21 cellular contexts compared by ENCODE assay signal in the genomic region with DNA sequence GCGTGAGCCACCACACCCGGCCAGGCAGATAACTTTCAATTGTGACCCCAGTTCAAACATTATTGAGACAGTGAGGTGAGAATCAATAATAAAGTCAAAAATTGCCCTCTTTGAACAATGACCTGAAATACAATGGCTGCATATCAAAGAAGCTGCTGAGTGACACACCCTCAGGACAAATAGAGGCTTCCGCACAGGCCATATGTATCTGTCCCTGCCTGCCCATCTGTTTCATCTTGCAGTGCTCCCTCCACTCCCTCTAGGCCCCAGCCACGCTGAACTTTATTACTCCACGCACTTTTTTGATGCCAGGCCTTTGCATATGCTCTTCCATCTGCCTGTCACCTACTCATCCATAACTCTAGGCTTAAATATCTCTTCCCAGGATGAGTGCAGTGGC. TPM values are rescaled to one million over a fixed set of nuclear protein-coding genes. Genes with fewer than 3 reads are reported as not detected.
A peak's percentile ranks its signal among the peaks of the same experiment; 100 is the strongest.
DNase-seq lines count a peak whose midpoint lies in the region; ATAC-seq, FAIRE-seq and TF ChIP-seq lines count a peak whose summit lies in the region.
"Had no signal": no experiment of that assay in that cellular context is flagged by ENCODE, and none has a peak within 500 bp of the region (broad histone marks: within the 10 kb centered on the region; RNA-seq: fewer than 3 reads in every experiment).

No MANE protein-coding gene starts in this region.

- H3K4me2 ChIP-seq in HepG2 (ENCODE audit: low read depth, low read length) (no peak overlapping the region), astrocyte (ENCODE audit: low read length) (no peak overlapping the region), mesenchymal stem cell (ENCODE audit: low read length, poor library complexity, severe bottlenecking) (no peak overlapping the region)
- H3K4me2 ChIP-seq: KMS-11 had no signal

- POLR2A ChIA-PET in HepG2 (lab: Yijun Ruan, JAX) = no interaction called here

- peak overlapping the region in 1 of 2 experiments; percentile 52 for H3K4ac ChIP-seq in mesenchymal stem cell (ENCODE audit: low read depth in 1 of 2, low read length in 2 of 2)

- H4K8ac ChIP-seq in mesenchymal stem cell (ENCODE audit: low read length) = no peak overlapping the region

- intact Hi-C loops in HepG2 (cut with micrococcal nuclease; ENCODE audit: unreplicated experiment) = no loop called here
- intact Hi-C loops in right lobe of liver (cut with DNase I) = no loop called here
- intact Hi-C loops in vagina (cut with DNase I) = no loop called here
- intact Hi-C loops in tibial artery (cut with DNase I; ENCODE audit: low total_unique reads) = no loop called here

- no peak overlapping the region for H3K18ac ChIP-seq in mesenchymal stem cell (ENCODE audit: low read depth in 1 of 2, low read length in 2 of 2)

- no peaks in the 10 kb centered on the region for H3K9me3 ChIP-seq in HepG2 (ENCODE audit: low read length)
- H3K9me3 ChIP-seq in right lobe of liver = no peaks in the 10 kb centered on the region
- H3K9me3 ChIP-seq in astrocyte (ENCODE audit: insufficient read depth, low read depth, low read length) = no peaks in the 10 kb centered on the region
- no peaks in the 10 kb centered on the region for H3K9me3 ChIP-seq in mesenchymal stem cell (ENCODE audit: control insufficient read depth, low read length)
- no peaks in the 10 kb centered on the region for H3K9me3 ChIP-seq in vagina
- H3K9me3 ChIP-seq in tibial artery = no peaks in the 10 kb centered on the region

- H3K4me3 ChIP-seq in HepG2 (replicated peaks in 1 of 3; ENCODE audit: insufficient read depth in 1 of 3, low read depth in 2 of 3, low read length in 3 of 3) = no peak overlapping the region
- no peak overlapping the region for H3K4me3 ChIP-seq in right lobe of liver
- H3K4me3 ChIP-seq in astrocyte (ENCODE audit: insufficient read depth, low read depth, low read length) = no peak overlapping the region
- H3K4me3 ChIP-seq in mesenchymal stem cell (ENCODE audit: insufficient read depth in 1 of 2, low read depth in 1 of 2, low read length in 2 of 2) = no peak overlapping the region
- no peak overlapping the region for H3K4me3 ChIP-seq in vagina
- no peak overlapping the region for H3K4me3 ChIP-seq in tibial artery

- no peaks in the 10 kb centered on the region for H3K9me3 Mint-ChIP-seq in astrocyte (ENCODE audit: unreplicated experiment)

- peaks cover 31% of the 10 kb centered on the region for H3K4me1 ChIP-seq in HepG2 (ENCODE audit: insufficient read depth, low read length)
- H3K4me1 ChIP-seq in right lobe of liver = peaks cover 0 to 7% (median 0%) of the 10 kb centered on the region in 4 donors
- H3K4me1 ChIP-seq in astrocyte (ENCODE audit: insufficient read depth, low read length) = peaks cover 35% of the 10 kb centered on the region
- H3K4me1 ChIP-seq in mesenchymal stem cell (ENCODE audit: control insufficient read depth, insufficient read depth, low read depth, low read length) = peaks cover 16% of the 10 kb centered on the region
- H3K4me1 ChIP-seq in vagina = peaks cover 19% of the 10 kb centered on the region
- H3K4me1 ChIP-seq in tibial artery = peaks cover 5 to 15% (median 14%) of the 10 kb centered on the region in 4 donors

- FAIRE-seq in HepG2 (lab: Jason Lieb, UNC) = no peak
- no peak for FAIRE-seq in astrocyte (lab: Jason Lieb, UNC)
- FAIRE-seq: H1 had no signal

- H3K27me3 Mint-ChIP-seq in astrocyte (ENCODE audit: low read depth, unreplicated experiment) = no peaks in the 10 kb centered on the region
- H3K27me3 Mint-ChIP-seq: B cell; CD4-positive, CD25-positive, alpha-beta regulatory T cell had no signal

- TF ChIP-seq CTCF in HepG2 (CRISPR knock-in tag; IDR thresholded peaks at IDR 0.05) = no peak
- no peak for TF ChIP-seq CTCF in right lobe of liver (IDR thresholded peaks at IDR 0.05)
- TF ChIP-seq CTCF in astrocyte (IDR thresholded peaks at IDR 0.05; ENCODE audit: insufficient read depth, low read depth, low read length) = no peak
- no peak for TF ChIP-seq CTCF in vagina (IDR thresholded peaks at IDR 0.05)
- TF ChIP-seq CTCF in tibial artery (IDR thresholded peaks at IDR 0.05) = no peak

- no peak overlapping the region for H2BK5ac ChIP-seq in mesenchymal stem cell (ENCODE audit: low read depth, low read length, poor library complexity, severe bottlenecking)

- WGBS in HepG2 (ENCODE audit: low lambda C conversion rate) = 23% methylated on average over 5 of the region's 5 CpGs
- WGBS in right lobe of liver (ENCODE audit: insufficient coverage, low coverage, low lambda C conversion rate, missing lambda C conversion rate) = 81% methylated on average over 5 of the region's 5 CpGs
- 92% methylated on average over 5 of the region's 5 CpGs for whole genome bisulfite sequencing in mesenchymal stem cell

- TF ChIP-seq POLR2A in HepG2 (IDR thresholded peaks at IDR 0.05; ENCODE audit: insufficient read depth in 1 of 2, low read depth in 2 of 2, low read length in 2 of 2) = no peak
- no peak for TF ChIP-seq POLR2A in right lobe of liver (IDR thresholded peaks at IDR 0.05)
- no peak for TF ChIP-seq POLR2A in vagina (IDR thresholded peaks at IDR 0.05)

- peak overlapping the region; percentile 76 for H2AK5ac ChIP-seq in mesenchymal stem cell (ENCODE audit: low read length, severe bottlenecking)

- H3K4me1 Mint-ChIP-seq in astrocyte (ENCODE audit: low read depth, unreplicated experiment) = peaks cover 35% of the 10 kb centered on the region
- H3K4me1 Mint-ChIP-seq: B cell; CD4-positive, CD25-positive, alpha-beta regulatory T cell had no signal

- CTCF ChIA-PET in HepG2 (lab: Yijun Ruan, JAX; ENCODE audit: low intra/inter-chr PET ratio, low total read pairs) = no interaction called here

- H2BK12ac ChIP-seq in mesenchymal stem cell (ENCODE audit: low read length in 2 of 2) = no peak overlapping the region

- ATAC-seq in HepG2 (no peak), right lobe of liver (no peak)

- H3K27ac ChIP-seq in HepG2 (ENCODE audit: extremely low read length, insufficient read depth, low read length) (no peak overlapping the region), right lobe of liver (no peak overlapping the region), astrocyte (ENCODE audit: low read depth, low read length) (no peak overlapping the region), mesenchymal stem cell (ENCODE audit: low read length, poor library complexity, severe bottlenecking) (no peak overlapping the region), vagina (no peak overlapping the region), tibial artery (no peak overlapping the region)
- H3K27ac ChIP-seq: KMS-11 had no signal

- no peak overlapping the region for H2BK15ac ChIP-seq in mesenchymal stem cell (ENCODE audit: low read depth, poor library complexity, severe bottlenecking)

- H3K14ac ChIP-seq in mesenchymal stem cell (ENCODE audit: low read length in 2 of 2) = no peak overlapping the region

- H3K27ac Mint-ChIP-seq in astrocyte (ENCODE audit: unreplicated experiment) = peak overlapping the region; percentile 21
- H3K27ac Mint-ChIP-seq: B cell had no signal

- H3K36me3 Mint-ChIP-seq in astrocyte (ENCODE audit: low read depth, unreplicated experiment) = peaks cover 2% of the 10 kb centered on the region
- H3K36me3 Mint-ChIP-seq: CD4-positive, CD25-positive, alpha-beta regulatory T cell had no signal

- no peaks in the 10 kb centered on the region for H3K36me3 ChIP-seq in HepG2 (replicated peaks in 1 of 2; ENCODE audit: control insufficient read depth in 1 of 2, insufficient read depth in 2 of 2, low read length in 2 of 2)
- H3K36me3 ChIP-seq in right lobe of liver = no peaks in the 10 kb centered on the region
- H3K36me3 ChIP-seq in astrocyte (ENCODE audit: insufficient read depth, low read length) = no peaks in the 10 kb centered on the region
- no peaks in the 10 kb centered on the region for H3K36me3 ChIP-seq in mesenchymal stem cell (ENCODE audit: control insufficient read depth in 1 of 2, insufficient read depth in 2 of 2, low read depth in 1 of 2, low read length in 2 of 2)
- no peaks in the 10 kb centered on the region for H3K36me3 ChIP-seq in vagina
- no peaks in the 10 kb centered on the region for H3K36me3 ChIP-seq in tibial artery

- no peaks in the 10 kb centered on the region; a peak in 2 of 5 replicates for H3K27me3 ChIP-seq in HepG2 (ENCODE audit: control insufficient read depth in 1 of 2, insufficient read depth in 2 of 2, low read length in 2 of 2)
- no peaks in the 10 kb centered on the region for H3K27me3 ChIP-seq in right lobe of liver
- no peaks in the 10 kb centered on the region for H3K27me3 ChIP-seq in astrocyte (ENCODE audit: insufficient read depth, low read length)
- H3K27me3 ChIP-seq in mesenchymal stem cell (ENCODE audit: control insufficient read depth in 1 of 2, insufficient read depth in 1 of 2, low read length in 2 of 2) = no peaks in the 10 kb centered on the region
- no peaks in the 10 kb centered on the region for H3K27me3 ChIP-seq in vagina
- H3K27me3 ChIP-seq in tibial artery = no peaks in the 10 kb centered on the region

- no peak overlapping the region for H3K9ac ChIP-seq in HepG2 (ENCODE audit: insufficient read depth, low read depth, low read length)
- no peak overlapping the region for H3K9ac ChIP-seq in astrocyte (ENCODE audit: low read length)
- no peak overlapping the region for H3K9ac ChIP-seq in mesenchymal stem cell (ENCODE audit: low read length)
- H3K9ac ChIP-seq: KMS-11 had no signal

- in situ Hi-C loops in HepG2 (cut with HindIII; ENCODE audit: extremely low pct_ligation_motif_present, low pct_unique_long_range_greater_than_20kb) = no loop called here

- TF ChIP-seq EP300 in HepG2 (IDR thresholded peaks at IDR 0.05; ENCODE audit: low read depth in 2 of 2, low read length in 2 of 2) (no peak), HepG2 (CRISPR knock-in tag; IDR thresholded peaks at IDR 0.05; ENCODE audit: borderline replicate concordance) (no peak)

- BruUV-seq in HepG2 (replicated peaks; lab: Mats Ljungman, UMichigan) = no TSS peak

- H3K79me1 ChIP-seq in mesenchymal stem cell (replicated peaks; ENCODE audit: low read length, poor library complexity, severe bottlenecking) = no peaks in the 10 kb centered on the region

- no peak overlapping the region for H2BK120ac ChIP-seq in mesenchymal stem cell (ENCODE audit: low read depth, low read length)

- H3K79me2 ChIP-seq in HepG2 (ENCODE audit: insufficient read depth, low read length) (no peaks in the 10 kb centered on the region), astrocyte (ENCODE audit: insufficient read depth, low read length) (no peaks in the 10 kb centered on the region)

- DNase-seq in HepG2 (ENCODE audit: low spot score) (no peak), right lobe of liver (no peak), astrocyte (ENCODE audit: low read depth) (no peak), mesenchymal stem cell (no peak), vagina (ENCODE audit: extremely low spot score in 2 of 2) (peak; percentile 20 to 52), tibial artery (no peak), SHP77 (lab: John Stamatoyannopoulos, UW) (no peak)
- no peak for DNase-seq in activated CD8-positive, alpha-beta memory T cell treated with anti-CD3 and anti-CD28 coated beads for 24 hours
- DNase-seq: CD4-positive, CD25-positive, alpha-beta regulatory T cell; COR-L47; GF-D8; NCI-H1417; NCI-H2029 treated with DMSO at 0.1 percent for 48 hours; NCI-H446 treated with DMSO at 0.1 percent for 48 hours; NCI-H774 had no signal

- no peak overlapping the region for H3K23ac ChIP-seq in mesenchymal stem cell (ENCODE audit: low read length in 2 of 2)

- H4K20me1 ChIP-seq in HepG2 (ENCODE audit: insufficient read depth, low read length) (no peaks in the 10 kb centered on the region), astrocyte (ENCODE audit: insufficient read depth, low read length) (no peaks in the 10 kb centered on the region)

- no peak overlapping the region for H4K91ac ChIP-seq in mesenchymal stem cell (ENCODE audit: low read length)

- H3K4me3 Mint-ChIP-seq in astrocyte (ENCODE audit: unreplicated experiment) = no peak overlapping the region
- H3K4me3 Mint-ChIP-seq: B cell; CD4-positive, CD25-positive, alpha-beta regulatory T cell had no signal

- TF ChIP-seq RAD21 in HepG2 (CRISPR knock-in tag; IDR thresholded peaks at IDR 0.05) = no peak

- no peak overlapping the region for H2AFZ ChIP-seq in HepG2 (ENCODE audit: low read length)
- no peak overlapping the region for H2AFZ ChIP-seq in astrocyte (ENCODE audit: low read depth, low read length)
- H2AFZ ChIP-seq in mesenchymal stem cell (ENCODE audit: low read depth, low read length) = no peak overlapping the region

RNA-seq across cellular contexts. Expression of a gene that starts 15.9 kb away (rescaled TPM):
- 70.8 and 102 TPM in 2 replicates for total RNA-seq in HepG2 (2016; rRNA removed; fragmentation: Illumina TruSeq; extraction: Trizol)
- 30.8 and 31.4 TPM in 2 replicates for total RNA-seq in HepG2 (2016; cell fraction: cytosol; rRNA removed; fragmentation: Illumina TruSeq; extraction: Trizol; ENCODE audit: low read depth)
- 73.4 and 106 TPM in 2 replicates for total RNA-seq in HepG2 (2016; cell fraction: insoluble cytoplasmic fraction; rRNA removed; fragmentation: Illumina TruSeq; extraction: Trizol)
- 63.5 and 65.6 TPM in 2 replicates for total RNA-seq in HepG2 (2016; cell fraction: membrane; rRNA removed; fragmentation: Illumina TruSeq; extraction: Trizol)
- 34.9 and 39.3 TPM in 2 replicates for total RNA-seq in HepG2 (2016; cell fraction: nucleus; rRNA removed; fragmentation: Illumina TruSeq; extraction: Trizol)
- polyA plus RNA-seq in HepG2 (2011; rRNA removed) = 67.2 and 70.4 TPM in 2 replicates
- polyA plus RNA-seq in HepG2 (2011; cell fraction: cytosol; rRNA removed) = 82.6 and 98.7 TPM in 2 replicates
- polyA plus RNA-seq in HepG2 (2011; cell fraction: nucleus; rRNA removed) = 19.1 and 24.2 TPM in 2 replicates
- polyA plus RNA-seq in HepG2 (2012) = 91.4 and 114 TPM in 2 replicates
- 34.9 and 37.0 TPM in 2 replicates for polyA plus RNA-seq in HepG2 (2016; cell fraction: cytosol; fragmentation: Illumina TruSeq; extraction: Trizol; ENCODE audit: low read depth)
- polyA plus RNA-seq in HepG2 (2016; cell fraction: insoluble cytoplasmic fraction; fragmentation: Illumina TruSeq; extraction: Trizol; ENCODE audit: low read depth) = 154 TPM in 2 replicates
- polyA plus RNA-seq in HepG2 (2016; cell fraction: membrane; fragmentation: Illumina TruSeq; extraction: Trizol; ENCODE audit: low read depth) = 58.7 and 63.7 TPM in 2 replicates
- 45.6 and 54.4 TPM in 2 replicates for polyA plus RNA-seq in HepG2 (2016; cell fraction: nucleus; fragmentation: Illumina TruSeq; extraction: Trizol; ENCODE audit: insufficient read depth, low read depth)
- polyA minus RNA-seq in HepG2 (2011; rRNA and poly(A)+ RNA removed; ENCODE audit: low replicate concordance) = 91.1 and 127 TPM in 2 replicates
- polyA minus RNA-seq in HepG2 (2011; cell fraction: cytosol; rRNA and poly(A)+ RNA removed) = 32.0 and 33.9 TPM in 2 replicates
- polyA minus RNA-seq in HepG2 (2011; cell fraction: nucleus; rRNA and poly(A)+ RNA removed) = 33.0 and 40.5 TPM in 2 replicates
- total RNA-seq in right lobe of liver = 10 to 100 TPM in 5 of 6 experiments, 1 to 10 TPM in 1; 9.8 to 30.8 (median 14.7) TPM
- total RNA-seq in astrocyte = 199 and 202 TPM in 2 replicates
- polyA plus RNA-seq in mesenchymal stem cell (2013, experiment 1 of 2) = 289 TPM
- polyA plus RNA-seq in mesenchymal stem cell (2013, experiment 2 of 2) = 256 TPM
- total RNA-seq in vagina = 94.8 TPM

RNA-seq across cellular contexts. Expression of a gene that starts 27.6 kb away (rescaled TPM):
- 0.77 and 1.7 TPM in 2 replicates for total RNA-seq in HepG2 (2016; rRNA removed; fragmentation: Illumina TruSeq; extraction: Trizol)
- total RNA-seq in HepG2 (2016; cell fraction: cytosol; rRNA removed; fragmentation: Illumina TruSeq; extraction: Trizol; ENCODE audit: low read depth) = 0.20 and 0.26 TPM in 2 replicates
- total RNA-seq in HepG2 (2016; cell fraction: insoluble cytoplasmic fraction; rRNA removed; fragmentation: Illumina TruSeq; extraction: Trizol) = 0.58 and 1.5 TPM in 2 replicates
- total RNA-seq in HepG2 (2016; cell fraction: membrane; rRNA removed; fragmentation: Illumina TruSeq; extraction: Trizol) = 0.45 and 0.62 TPM in 2 replicates
- 1.3 and 2.3 TPM in 2 replicates for total RNA-seq in HepG2 (2016; cell fraction: nucleus; rRNA removed; fragmentation: Illumina TruSeq; extraction: Trizol)
- 4.3 and 5.0 TPM in 2 replicates for polyA plus RNA-seq in HepG2 (2011; rRNA removed)
- 3.5 and 3.7 TPM in 2 replicates for polyA plus RNA-seq in HepG2 (2011; cell fraction: cytosol; rRNA removed)
- 3.4 and 3.9 TPM in 2 replicates for polyA plus RNA-seq in HepG2 (2011; cell fraction: nucleus; rRNA removed)
- polyA plus RNA-seq in HepG2 (2012) = 1.4 and 3.0 TPM in 2 replicates
- polyA plus RNA-seq in HepG2 (2016; cell fraction: cytosol; fragmentation: Illumina TruSeq; extraction: Trizol; ENCODE audit: low read depth) = 0.14 and 0.17 TPM in 2 replicates
- polyA plus RNA-seq in HepG2 (2016; cell fraction: insoluble cytoplasmic fraction; fragmentation: Illumina TruSeq; extraction: Trizol; ENCODE audit: low read depth) = 0.79 and 0.88 TPM in 2 replicates
- 0.26 TPM in 2 replicates for polyA plus RNA-seq in HepG2 (2016; cell fraction: membrane; fragmentation: Illumina TruSeq; extraction: Trizol; ENCODE audit: low read depth)
- 1.8 and 1.9 TPM in 2 replicates for polyA plus RNA-seq in HepG2 (2016; cell fraction: nucleus; fragmentation: Illumina TruSeq; extraction: Trizol; ENCODE audit: insufficient read depth, low read depth)
- polyA minus RNA-seq in HepG2 (2011; rRNA and poly(A)+ RNA removed; ENCODE audit: low replicate concordance) = 1.0 and 3.2 TPM in 2 replicates
- 1.4 and 1.5 TPM in 2 replicates for polyA minus RNA-seq in HepG2 (2011; cell fraction: cytosol; rRNA and poly(A)+ RNA removed)
- polyA minus RNA-seq in HepG2 (2011; cell fraction: nucleus; rRNA and poly(A)+ RNA removed) = 3.5 and 4.1 TPM in 2 replicates
- total RNA-seq in right lobe of liver = 1 to 10 TPM in 2 of 6 experiments, under 1 TPM in 4; 0.42 to 1.8 (median 0.78) TPM
- 257 and 272 TPM in 2 replicates for total RNA-seq in astrocyte
- 5.8 TPM for polyA plus RNA-seq in mesenchymal stem cell (2013, experiment 1 of 2)
- polyA plus RNA-seq in mesenchymal stem cell (2013, experiment 2 of 2) = 5.7 TPM
- total RNA-seq in vagina = 16.2 TPM
- polyA plus RNA-seq: CD4-positive, CD25-positive, alpha-beta regulatory T cell had no signal

RNA-seq across cellular contexts. Expression of a gene that starts 41.2 kb away (rescaled TPM):
- total RNA-seq in HepG2 (2016; rRNA removed; fragmentation: Illumina TruSeq; extraction: Trizol) = not detected in 2 replicates
- not detected in 2 replicates for total RNA-seq in HepG2 (2016; cell fraction: cytosol; rRNA removed; fragmentation: Illumina TruSeq; extraction: Trizol; ENCODE audit: low read depth)
- not detected in 2 replicates for total RNA-seq in HepG2 (2016; cell fraction: insoluble cytoplasmic fraction; rRNA removed; fragmentation: Illumina TruSeq; extraction: Trizol)
- total RNA-seq in HepG2 (2016; cell fraction: membrane; rRNA removed; fragmentation: Illumina TruSeq; extraction: Trizol) = not detected in 2 replicates
- total RNA-seq in HepG2 (2016; cell fraction: nucleus; rRNA removed; fragmentation: Illumina TruSeq; extraction: Trizol) = not detected in 2 replicates
- 0.05 TPM in 1 of 2 replicates, not detected in the other for polyA plus RNA-seq in HepG2 (2011; rRNA removed)
- polyA plus RNA-seq in HepG2 (2011; cell fraction: cytosol; rRNA removed) = 0.01 TPM in 1 of 2 replicates, not detected in the other
- polyA plus RNA-seq in HepG2 (2011; cell fraction: nucleus; rRNA removed) = 0.10 and 0.40 TPM in 2 replicates
- polyA plus RNA-seq in HepG2 (2012) = not detected in 2 replicates
- not detected in 2 replicates for polyA plus RNA-seq in HepG2 (2016; cell fraction: cytosol; fragmentation: Illumina TruSeq; extraction: Trizol; ENCODE audit: low read depth)
- not detected in 2 replicates for polyA plus RNA-seq in HepG2 (2016; cell fraction: insoluble cytoplasmic fraction; fragmentation: Illumina TruSeq; extraction: Trizol; ENCODE audit: low read depth)
- polyA plus RNA-seq in HepG2 (2016; cell fraction: membrane; fragmentation: Illumina TruSeq; extraction: Trizol; ENCODE audit: low read depth) = not detected in 2 replicates
- polyA plus RNA-seq in HepG2 (2016; cell fraction: nucleus; fragmentation: Illumina TruSeq; extraction: Trizol; ENCODE audit: insufficient read depth, low read depth) = not detected in 2 replicates
- not detected in 2 replicates for polyA minus RNA-seq in HepG2 (2011; rRNA and poly(A)+ RNA removed; ENCODE audit: low replicate concordance)
- polyA minus RNA-seq in HepG2 (2011; cell fraction: cytosol; rRNA and poly(A)+ RNA removed) = not detected in 2 replicates
- polyA minus RNA-seq in HepG2 (2011; cell fraction: nucleus; rRNA and poly(A)+ RNA removed) = 0.12 TPM in 1 of 2 replicates, not detected in the other
- total RNA-seq in right lobe of liver = not detected
- total RNA-seq in astrocyte = 0.25 TPM in 1 of 2 replicates, not detected in the other
- not detected for polyA plus RNA-seq in mesenchymal stem cell (2013, experiment 1 of 2)
- not detected for polyA plus RNA-seq in mesenchymal stem cell (2013, experiment 2 of 2)
- 0.25 TPM for total RNA-seq in vagina
- total RNA-seq: A172; B cell; CD4-positive, CD25-positive, alpha-beta regulatory T cell; Daoy; RPMI7951 had no signal
- polyA plus RNA-seq: CD4-positive, CD25-positive, alpha-beta regulatory T cell had no signal

Comparison
In these comparisons a context has a peak if more than half of its experiments do, and no peak if none do; other contexts are left out.
1. DNase-seq: peak in vagina (2 of 2); none in HepG2 (single experiment), right lobe of liver (0 of 3), astrocyte (single experiment), mesenchymal stem cell (single experiment), tibial artery (0 of 2), activated CD8-positive, alpha-beta memory T cell treated with anti-CD3 and anti-CD28 coated beads for 24 hours (single experiment) and SHP77 (0 of 2).
2. RNA of a gene that starts 27.6 kb away (total RNA-seq): 257 to 272 TPM in astrocyte; 16.2 TPM in vagina (single experiment), 0.20 to 2.3 TPM in HepG2 and 0.42 to 1.8 TPM in right lobe of liver; every median in the first group is over 10 times any median in the second.